1 cellular context compared by ENCODE assay signal in the genomic region with DNA sequence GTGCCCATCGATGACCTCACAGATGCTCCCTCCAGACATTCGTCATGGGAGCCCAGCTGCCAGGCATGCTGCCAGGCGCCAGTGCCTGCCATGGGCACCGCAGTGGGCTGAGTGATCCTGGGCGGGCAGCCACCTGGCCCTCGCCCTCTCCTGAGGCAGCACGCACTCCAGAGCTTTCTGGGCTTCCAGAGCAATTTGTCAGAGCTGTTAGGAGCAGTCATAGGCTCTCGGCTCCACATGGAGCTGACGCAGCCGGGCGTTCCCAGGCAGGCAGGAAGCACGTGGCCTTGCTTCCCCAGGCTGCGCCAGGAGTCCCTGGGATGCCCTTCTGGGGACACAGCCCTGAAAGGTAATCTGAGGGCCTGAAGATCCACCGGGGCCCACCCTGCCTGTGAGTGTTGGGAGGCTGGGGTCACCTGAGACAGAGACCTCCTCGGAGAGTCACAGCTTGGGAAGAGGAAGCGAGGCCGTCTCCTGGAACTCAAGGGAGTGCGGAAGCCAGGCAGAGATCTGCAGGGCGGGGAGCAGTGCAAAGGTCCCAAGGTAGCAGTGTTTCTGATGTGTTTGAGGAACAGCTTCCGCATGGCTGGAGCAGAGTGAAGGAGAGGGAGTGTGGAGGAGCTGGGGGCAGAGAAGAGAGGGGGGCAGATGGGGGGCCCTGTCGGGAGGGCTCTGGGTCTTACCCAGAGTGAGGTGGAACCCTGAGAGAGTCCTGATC.
TF ChIP-seq lines count a peak whose summit lies in the region.

No MANE protein-coding gene starts in this region.

TF ChIP-seq in HepG2, 621 proteins besides CTCF, POLR2A, EP300 and RAD21 (continued from another document):
- TF ChIP-seq PHF5A (CRISPR knock-in tag; IDR thresholded peaks at IDR 0.05; ENCODE audit: low read depth, unreplicated experiment): no peak
- no peak for TF ChIP-seq TOPORS (CRISPR knock-in tag; IDR thresholded peaks at IDR 0.05)
- TF ChIP-seq SOX13 (IDR thresholded peaks at IDR 0.05): no peak
- no peak for TF ChIP-seq SOX13 (CRISPR knock-in tag; conservative IDR thresholded peaks at IDR 0.05 in 1 of 2, IDR thresholded peaks at IDR 0.05 in 1 of 2)
- TF ChIP-seq PHB2 (IDR thresholded peaks at IDR 0.05; ENCODE audit: partially characterized antibody): no peak
- TF ChIP-seq HBP1 (CRISPR knock-in tag; IDR thresholded peaks at IDR 0.05; ENCODE audit: low read depth): no peak
- TF ChIP-seq SALL1 (CRISPR knock-in tag; IDR thresholded peaks at IDR 0.05): no peak
